ENCODE assay signal across 8 cellular contexts in genomic region chrX:48676106-48676892, GRCh38. TPM values are rescaled to one million over a fixed set of nuclear protein-coding genes. Genes with fewer than 3 reads are reported as not detected.
A peak's percentile ranks its signal among the peaks of the same experiment; 100 is the strongest.
DNase-seq lines count a peak whose midpoint lies in the region; ATAC-seq and TF ChIP-seq lines count a peak whose summit lies in the region.

No MANE protein-coding gene starts in this region.

- intact Hi-C loops in OCI-LY7 (cut with micrococcal nuclease; ENCODE audit: unreplicated experiment), result loop anchor here (1.0 to 5.0 kb wide), 3 partner anchors 20 to 261 kb away; partner anchors contain the start of gene SUV39H1

- CTCF ChIA-PET in OCI-LY7 (lab: Charles Lee; ENCODE audit: unreplicated experiment), result interaction anchor here (0.6 kb wide), 1 partner anchor 122 kb away, joined by 4 read pairs; no protein-coding TSS in a partner anchor

- no TSS peak for BruUV-seq in OCI-LY7 (replicated peaks; lab: Mats Ljungman, UMichigan)

- POLR2A ChIA-PET in OCI-LY7 (lab: Charles Lee), result interaction anchor here (0.6 to 1.4 kb wide), 3 partner anchors 28 to 105 kb away, joined by 3 to 10 read pairs (median 3); no protein-coding TSS in a partner anchor

- H2AFZ ChIP-seq in OCI-LY7 (ENCODE audit: low read length), result 0 out of 2 replicates have a peak overlapping the region, but pooled peaks have one; percentile 57

- peak overlapping the region; percentile 87 to 94 (median 92) for H3K4me3 Mint-ChIP-seq in IgD-negative memory B cell

- no peaks in the 10 kb centered on the region for H3K27me3 Mint-ChIP-seq in IgD-negative memory B cell

- peak overlapping the region; percentile 94 for H3K4me2 ChIP-seq in OCI-LY7 (ENCODE audit: low read length)

- no peak for TF ChIP-seq CTCF in OCI-LY7 (conservative IDR thresholded peaks at IDR 0.05; ENCODE audit: low read length)
- no peak for TF ChIP-seq CTCF in epithelial cell of esophagus (IDR thresholded peaks at IDR 0.05; ENCODE audit: insufficient read depth, low read depth, low read length, missing control alignments)

- no peaks in the 10 kb centered on the region for H3K9me2 ChIP-seq in OCI-LY7 (ENCODE audit: insufficient read depth, low read length)

- peaks cover 3 to 18% (median 15%) of the 10 kb centered on the region in 3 donors for H3K4me1 Mint-ChIP-seq in IgD-negative memory B cell

- peak overlapping the region; percentile 78 to 92 (median 82) for H3K27ac Mint-ChIP-seq in IgD-negative memory B cell

- H3K9me3 Mint-ChIP-seq in IgD-negative memory B cell, result no peaks in the 10 kb centered on the region

- peaks cover 39% of the 10 kb centered on the region for H3K4me1 ChIP-seq in OCI-LY7 (ENCODE audit: insufficient read depth, low read length, poor library complexity, severe bottlenecking)

- no peaks in the 10 kb centered on the region for H4K20me1 ChIP-seq in OCI-LY7 (ENCODE audit: insufficient read depth, low read length)

- H3K9me3 ChIP-seq in OCI-LY7 (ENCODE audit: low read length), result no peaks in the 10 kb centered on the region

- peak overlapping the region; percentile 99 for H3K4me3 ChIP-seq in OCI-LY7 (ENCODE audit: low read depth, low read length, poor library complexity, severe bottlenecking)
- peak overlapping the region; percentile 64 for H3K4me3 ChIP-seq in epithelial cell of esophagus (ENCODE audit: low read length)

- H3K79me2 ChIP-seq in OCI-LY7 (ENCODE audit: insufficient read depth, low read depth, low read length), result peaks cover 6% of the 10 kb centered on the region; the same call in 1 of the 2 replicates

- H3K36me3 Mint-ChIP-seq in IgD-negative memory B cell, result peaks cover 2% of the 10 kb centered on the region

- ATAC-seq in GM21576 (IDR thresholded peaks at IDR 0.05; ENCODE audit: unreplicated experiment), result peak; percentile 83

- H3K27ac ChIP-seq in OCI-LY7 (ENCODE audit: low read depth, low read length, poor library complexity, severe bottlenecking), result peak overlapping the region; percentile 85

- DNase-seq in DMS114 treated with DMSO at 0.1 percent for 48 hours (lab: John Stamatoyannopoulos, UW; ENCODE audit: unreplicated experiment) (peak; percentile 79), OCI-LY7 (ENCODE audit: low spot score) (peak; percentile 92), activated T-cell treated with anti-CD3 and anti-CD28 coated beads for 4 hours (peak; percentile 77), epithelial cell of esophagus (ENCODE audit: low read depth) (peak; percentile 85), mucosa of gallbladder (ENCODE audit: low spot score) (peak; percentile 89)
- peak; percentile 79 for DNase-seq in stimulated activated CD8-positive, alpha-beta memory T cell treated with anti-CD3 and anti-CD28 coated beads, Interleukin-4, amount 100 ng/mL, for 24 hours (ENCODE audit: low read depth)

- no peaks in the 10 kb centered on the region; the same call in 1 of the 2 replicates for H3K36me3 ChIP-seq in OCI-LY7 (ENCODE audit: insufficient read depth, low read length)

RNA-seq across cellular contexts. Expression of gene WAS, which starts 7.3 kb away (rescaled TPM):
- polyA plus RNA-seq in IgD-negative memory B cell, result 26.5 TPM
- 43.9 and 44.8 TPM in 2 replicates for total RNA-seq in OCI-LY7 (2014; rRNA removed; shearing (Covaris generic))
- 87.0 and 89.7 TPM in 2 replicates for total RNA-seq in OCI-LY7 (2022)
- 11.5 TPM for total RNA-seq in mucosa of gallbladder

RNA-seq across cellular contexts. Expression of gene SUV39H1, which starts 20.2 kb away (rescaled TPM):
- polyA plus RNA-seq in IgD-negative memory B cell, result 8.6 TPM
- 21.1 and 27.0 TPM in 2 replicates for total RNA-seq in OCI-LY7 (2014; rRNA removed; shearing (Covaris generic))
- 33.0 and 34.2 TPM in 2 replicates for total RNA-seq in OCI-LY7 (2022)
- total RNA-seq in mucosa of gallbladder, result 4.5 TPM

Comparison
In these comparisons a context has a peak if more than half of its experiments do, and no peak if none do; other contexts are left out.
1. Peak in every context shown above with its lines: DNase-seq, ATAC-seq, H3K4me3 ChIP-seq and H3K27ac ChIP-seq.